ENCODE assay signal across 8 cellular contexts in genomic region chr16:64898159-64898558, GRCh38.
"Had no signal": no experiment of that assay in that cellular context is flagged by ENCODE, and none has a peak within 500 bp of the region (broad histone marks: within the 10 kb centered on the region; RNA-seq: fewer than 3 reads in every experiment).

No MANE protein-coding gene starts in this region.

- H3K9me3 ChIP-seq: HAP-1 had no signal

- H3K4me3 ChIP-seq: GM23248, HAP-1, K562 had no signal

- H3K9me3 Mint-ChIP-seq: HFFc6 had no signal

- H3K4me3 Mint-ChIP-seq: HFFc6 had no signal

- H3K4me1 ChIP-seq: HAP-1 had no signal

- ATAC-seq: HCT116, K562 had no signal

- H3K27ac ChIP-seq: GM23248 had no signal

- H2AFZ ChIP-seq: GM23248 had no signal

- DNase-seq: GM23248, GOT3, H7, HFFc6, IMR-90 had no signal

- H3K9ac ChIP-seq: GM23248 had no signal

- H3K27ac Mint-ChIP-seq: HFFc6 had no signal

- H3K36me3 ChIP-seq: HAP-1 had no signal
